In the genomic region with DNA sequence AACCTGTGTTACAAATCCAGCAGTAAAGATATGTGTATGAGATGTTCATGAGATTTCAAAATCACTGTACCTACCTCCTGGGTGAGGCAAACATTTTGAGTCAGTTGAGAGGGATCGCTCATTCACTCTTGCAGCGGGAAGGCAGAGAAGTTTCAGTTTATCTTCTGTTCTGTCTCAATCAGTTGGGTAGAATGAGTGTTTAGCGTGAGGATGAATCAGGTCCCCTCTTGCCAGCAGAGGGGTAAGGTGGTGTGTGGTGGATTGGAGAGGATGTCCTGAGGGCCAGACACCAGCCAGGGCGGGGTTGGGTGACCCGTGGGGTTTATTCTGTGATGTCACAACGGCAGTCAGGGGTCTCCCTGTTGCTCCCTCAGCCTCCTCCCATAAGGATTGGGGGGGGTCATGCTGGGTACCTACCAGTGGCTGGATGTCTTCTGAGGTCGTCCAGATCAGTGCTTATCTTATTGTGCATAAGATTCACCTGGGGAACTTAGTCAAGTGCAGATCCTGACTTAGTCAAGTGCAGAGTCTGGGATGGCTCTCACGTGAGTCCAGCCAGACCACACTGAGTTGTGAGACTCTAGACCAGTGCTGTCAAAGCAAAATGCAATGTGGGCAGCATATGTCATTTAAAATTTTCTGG, we compare ENCODE assay signal across 8 cellular contexts. TPM values are rescaled to one million over a fixed set of nuclear protein-coding genes. Genes with fewer than 3 reads are reported as not detected.
DNase-seq lines count a peak whose midpoint lies in the region; ATAC-seq lines count a peak whose summit lies in the region.

A gene (minus strand): TSS at position 277 of the 643 bp plus-strand sequence. CDS start 155 bp downstream, at position 122.

- peak within 1 kb of the TSS; percentile 86 for H3K27ac ChIP-seq in stomach smooth muscle (ENCODE audit: low read length)

- POLR2A ChIA-PET in activated CD4-positive, alpha-beta T cell treated with anti-CD3 and anti-CD28 coated beads, Interleukin-2, amount 10 ng/mL, durations not matched to agents 7 days and 5 days (lab: Charles Lee), result no interaction called here

- H3K9me3 Mint-ChIP-seq in activated CD4-positive, alpha-beta T cell treated with anti-CD3 and anti-CD28 coated beads, Interleukin-2, amount 10 ng/mL, durations not matched to agents 7 days and 5 days, result no peaks in the 10 kb centered on the region

- CTCF ChIA-PET in activated CD4-positive, alpha-beta T cell treated with anti-CD3 and anti-CD28 coated beads, Interleukin-2, amount 10 ng/mL, durations not matched to agents 7 days and 5 days (lab: Charles Lee), result interaction anchor here (1.0 to 2.5 kb wide), 6 partner anchors 12 to 108 kb away, joined by 3 to 17 read pairs (median 6); no protein-coding TSS in a partner anchor

- no peaks in the 10 kb centered on the region for H3K36me3 Mint-ChIP-seq in activated CD4-positive, alpha-beta T cell treated with anti-CD3 and anti-CD28 coated beads, Interleukin-2, amount 10 ng/mL, durations not matched to agents 7 days and 5 days (ENCODE audit: low read depth)

- no peak within 1 kb of the TSS for H3K4me3 ChIP-seq in stomach smooth muscle (ENCODE audit: low read length in 2 of 2)

- no peak for ATAC-seq in GM21390 (IDR thresholded peaks at IDR 0.05; ENCODE audit: unreplicated experiment)

- peaks cover 43% of the 10 kb centered on the region for H3K4me1 Mint-ChIP-seq in activated CD4-positive, alpha-beta T cell treated with anti-CD3 and anti-CD28 coated beads, Interleukin-2, amount 10 ng/mL, durations not matched to agents 7 days and 5 days

- peaks cover 11% of the 10 kb centered on the region for H3K27me3 Mint-ChIP-seq in activated CD4-positive, alpha-beta T cell treated with anti-CD3 and anti-CD28 coated beads, Interleukin-2, amount 10 ng/mL, durations not matched to agents 7 days and 5 days

- H3K27me3 ChIP-seq in stomach smooth muscle (ENCODE audit: control insufficient read depth in 1 of 2, insufficient read depth in 2 of 2, low read length in 2 of 2), result no peaks in the 10 kb centered on the region

- H3K36me3 ChIP-seq in stomach smooth muscle (ENCODE audit: control insufficient read depth in 2 of 2, insufficient read depth in 2 of 2, low read length in 2 of 2), result no peaks in the 10 kb centered on the region

- H3K4me1 ChIP-seq in stomach smooth muscle (ENCODE audit: control insufficient read depth, insufficient read depth, low read length), result peaks cover 23% of the 10 kb centered on the region

- no peaks in the 10 kb centered on the region for H3K9me3 ChIP-seq in stomach smooth muscle (ENCODE audit: control insufficient read depth in 2 of 2, low read length in 2 of 2)

- no peak within 1 kb of the TSS for H3K9ac ChIP-seq in stomach smooth muscle (ENCODE audit: low read length in 2 of 2)

- DNase-seq in activated CD4-positive, alpha-beta T cell treated with anti-CD3 and anti-CD28 coated beads, Interleukin-2, amount 10 ng/mL, durations not matched to agents 7 days and 5 days, result no peak
- no peak for DNase-seq in activated CD4-positive, alpha-beta T cell treated with anti-CD3 and anti-CD28 coated beads for 4 hours
- peak; percentile 31 to 45 for DNase-seq in activated CD4-positive, alpha-beta T cell treated with anti-CD3 and anti-CD28 coated beads, Interleukin-2, amount 50 U/mL, for 48 hours
- DNase-seq in islet precursor cell, result peak; percentile 37
- no peak for DNase-seq in NCI-H2107 treated with DMSO at 0.1 percent for 48 hours (lab: John Stamatoyannopoulos, UW; ENCODE audit: unreplicated experiment)
- no peak for DNase-seq in SHP77 (lab: John Stamatoyannopoulos, UW)

- no peak within 1 kb of the TSS for H3K4me3 Mint-ChIP-seq in activated CD4-positive, alpha-beta T cell treated with anti-CD3 and anti-CD28 coated beads, Interleukin-2, amount 10 ng/mL, durations not matched to agents 7 days and 5 days

- peak within 1 kb of the TSS; percentile 86 for H3K27ac Mint-ChIP-seq in activated CD4-positive, alpha-beta T cell treated with anti-CD3 and anti-CD28 coated beads, Interleukin-2, amount 10 ng/mL, durations not matched to agents 7 days and 5 days

RNA-seq across cellular contexts. Expression of the gene that starts here (rescaled TPM):
- total RNA-seq in activated CD4-positive, alpha-beta T cell treated with anti-CD3 and anti-CD28 coated beads, Interleukin-2, amount 10 ng/mL, durations not matched to agents 7 days and 5 days, result not detected

Comparison
In these comparisons a context has a peak if more than half of its experiments do, and no peak if none do; other contexts are left out.
1. DNase-seq: peak in activated CD4-positive, alpha-beta T cell treated with anti-CD3 and anti-CD28 coated beads, Interleukin-2, amount 50 U/mL, for 48 hours (2 of 2) and islet precursor cell (single experiment); none in activated CD4-positive, alpha-beta T cell treated with anti-CD3 and anti-CD28 coated beads, Interleukin-2, amount 10 ng/mL, durations not matched to agents 7 days and 5 days (single experiment), activated CD4-positive, alpha-beta T cell treated with anti-CD3 and anti-CD28 coated beads for 4 hours (0 of 2), NCI-H2107 treated with DMSO at 0.1 percent for 48 hours (single experiment) and SHP77 (0 of 2).